ENCODE assay signal across 21 cellular contexts in the genomic region with DNA sequence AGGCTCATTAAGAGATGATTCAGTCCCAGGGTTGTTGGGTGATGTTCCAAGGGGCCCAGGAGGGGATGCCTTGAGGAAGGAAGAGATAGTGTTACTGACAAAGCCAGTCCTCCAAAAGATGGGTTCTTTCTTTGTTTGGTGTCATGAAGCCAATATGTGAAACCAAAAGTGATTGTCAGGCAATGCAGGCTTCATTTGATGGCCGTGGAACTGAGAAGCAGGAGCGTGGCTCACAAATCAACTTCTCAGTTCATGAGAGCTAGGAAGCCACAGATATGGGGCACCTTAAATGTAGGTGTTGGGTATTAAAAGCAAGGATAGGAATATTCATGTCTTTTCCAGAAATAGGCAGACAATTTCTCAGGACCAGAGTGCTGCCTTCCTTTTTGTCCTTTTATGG.
A peak's percentile ranks its signal among the peaks of the same experiment; 100 is the strongest.
DNase-seq lines count a peak whose midpoint lies in the region; ATAC-seq, FAIRE-seq and TF ChIP-seq lines count a peak whose summit lies in the region.
"Had no signal": no experiment of that assay in that cellular context is flagged by ENCODE, and none has a peak within 500 bp of the region (broad histone marks: within the 10 kb centered on the region; RNA-seq: fewer than 3 reads in every experiment).

No MANE protein-coding gene starts in this region.

- intact Hi-C loops in GM12878 (cut with micrococcal nuclease; ENCODE audit: unreplicated experiment), result loop anchor here (10.0 kb wide), 1 partner anchor 368 kb away; no protein-coding TSS in a partner anchor

- H3K79me2 ChIP-seq in GM12878 (ENCODE audit: control insufficient read depth, insufficient read depth, low read length), result no peaks in the 10 kb centered on the region

- TF ChIP-seq CTCF in GM12878 (IDR thresholded peaks at IDR 0.05 in 2 of 3, conservative IDR thresholded peaks at IDR 0.05 in 1 of 3; ENCODE audit: control insufficient read depth in 2 of 3, extremely low read depth in 1 of 3, insufficient read depth in 1 of 3, low read depth in 3 of 3, low read length in 3 of 3), result no peak

- no peak overlapping the region for H3K18ac ChIP-seq in neuronal stem cell (ENCODE audit: low read length)

- no peaks in the 10 kb centered on the region for H3K9me3 Mint-ChIP-seq in activated naive CD4-positive, alpha-beta T cell treated with anti-CD3 and anti-CD28 coated beads, Interleukin-2, amount 10 ng/mL, durations not matched to agents 7 days and 5 days
- H3K9me3 Mint-ChIP-seq: H9 had no signal

- H2BK15ac ChIP-seq in neuronal stem cell (ENCODE audit: low read length), result no peak overlapping the region

- no peaks in the 10 kb centered on the region; the same call in 2 of the 3 replicates for H3K9me3 ChIP-seq in GM12878 (replicated peaks; ENCODE audit: control insufficient read depth, insufficient read depth, low read length)
- H3K9me3 ChIP-seq in neuronal stem cell (replicated peaks in 1 of 2; ENCODE audit: control insufficient read depth in 2 of 2, insufficient read depth in 1 of 2, low read depth in 1 of 2, low read length in 2 of 2), result no peaks in the 10 kb centered on the region
- H3K9me3 ChIP-seq: BLaER1 had no signal

- peaks cover 37% of the 10 kb centered on the region for H3K4me1 ChIP-seq in GM12878 (ENCODE audit: control insufficient read depth, insufficient read depth, low read length)
- H3K4me1 ChIP-seq in neuronal stem cell (ENCODE audit: control insufficient read depth in 2 of 2, insufficient read depth in 1 of 2, low read depth in 1 of 2, low read length in 2 of 2), result peaks cover 0 to 4% of the 10 kb centered on the region in 2 donors
- H3K4me1 ChIP-seq: BLaER1 had no signal

- POLR2A ChIA-PET in GM12878 (lab: Charles Lee), result no interaction called here

- RAD21 ChIA-PET in GM12878 (lab: Charles Lee; ENCODE audit: unreplicated experiment), result no interaction called here

- H2BK5ac ChIP-seq in neuronal stem cell (ENCODE audit: low read length), result no peak overlapping the region

- peak; percentile 48 for ATAC-seq in GM21717 (IDR thresholded peaks at IDR 0.05; ENCODE audit: unreplicated experiment)
- ATAC-seq in GM12878, result peak; percentile 67
- ATAC-seq: HepG2 had no signal

- H4K8ac ChIP-seq in neuronal stem cell (ENCODE audit: low read depth, low read length), result no peak overlapping the region

- H3K9ac ChIP-seq in GM12878 (ENCODE audit: control insufficient read depth, insufficient read depth, low read length) (peak overlapping the region; percentile 21; the same call in 1 of the 2 replicates), neuronal stem cell (ENCODE audit: low read depth, low read length, poor library complexity) (no peak overlapping the region)
- H3K9ac ChIP-seq: BLaER1 had no signal

- H2BK120ac ChIP-seq in neuronal stem cell (ENCODE audit: low read depth, low read length), result no peak overlapping the region

- H3K4me2 ChIP-seq in GM12878 (ENCODE audit: control insufficient read depth, insufficient read depth) (peak overlapping the region; percentile 75), neuronal stem cell (ENCODE audit: insufficient read depth, low read length, poor library complexity, severe bottlenecking) (no peak overlapping the region)
- H3K4me2 ChIP-seq: BLaER1 had no signal

- H3K4me3 Mint-ChIP-seq in activated naive CD4-positive, alpha-beta T cell treated with anti-CD3 and anti-CD28 coated beads, Interleukin-2, amount 10 ng/mL, durations not matched to agents 7 days and 5 days, result no peak overlapping the region
- H3K4me3 Mint-ChIP-seq: CD14-positive monocyte; CD4-positive, alpha-beta memory T cell; H9; IgD-negative memory B cell had no signal

- FAIRE-seq in GM12892 (lab: Jason Lieb, UNC) (peak; percentile 69), GM12878 (lab: Jason Lieb, UNC) (no peak)
- FAIRE-seq: HepG2 had no signal

- TF ChIP-seq EP300 in GM12878 (IDR thresholded peaks at IDR 0.05; ENCODE audit: borderline replicate concordance in 1 of 2, control insufficient read depth in 1 of 2, low read depth in 2 of 2, low read length in 2 of 2), result no peak

- H2AFZ ChIP-seq in GM12878 (ENCODE audit: control insufficient read depth, low read depth, low read length), result peak overlapping the region; percentile 63
- H2AFZ ChIP-seq in neuronal stem cell (ENCODE audit: low read length), result peak overlapping the region; percentile 46

- no peaks in the 10 kb centered on the region for H3K36me3 Mint-ChIP-seq in activated naive CD4-positive, alpha-beta T cell treated with anti-CD3 and anti-CD28 coated beads, Interleukin-2, amount 10 ng/mL, durations not matched to agents 7 days and 5 days
- H3K36me3 Mint-ChIP-seq: CD14-positive monocyte; CD4-positive, alpha-beta memory T cell; IgD-negative memory B cell had no signal

- no TSS peak for BruUV-seq in GM12878 (replicated peaks; lab: Mats Ljungman, UMichigan)

- no peak for TF ChIP-seq RAD21 in GM12878 (IDR thresholded peaks at IDR 0.05; ENCODE audit: insufficient read depth, low read depth, low read length)

- H3K27me3 Mint-ChIP-seq in activated naive CD4-positive, alpha-beta T cell treated with anti-CD3 and anti-CD28 coated beads, Interleukin-2, amount 10 ng/mL, durations not matched to agents 7 days and 5 days, result no peaks in the 10 kb centered on the region

- no peak overlapping the region for H3K4ac ChIP-seq in neuronal stem cell (ENCODE audit: low read length)

- H3K27me3 ChIP-seq in GM12878 (replicated peaks in 1 of 2; ENCODE audit: control insufficient read depth in 2 of 2, insufficient read depth in 2 of 2, low read length in 1 of 2) (no peaks in the 10 kb centered on the region), neuronal stem cell (ENCODE audit: control insufficient read depth in 3 of 3, insufficient read depth in 3 of 3, low read depth in 1 of 3, low read length in 3 of 3) (peaks cover 0 to 2% (median 0%) of the 10 kb centered on the region in 3 experiments)
- H3K27me3 ChIP-seq: BLaER1 had no signal

- no peak overlapping the region for H3K23ac ChIP-seq in neuronal stem cell (ENCODE audit: low read depth, low read length, poor library complexity)

- H4K91ac ChIP-seq in neuronal stem cell (ENCODE audit: low read depth, low read length, poor library complexity), result no peak overlapping the region

- peak overlapping the region; percentile 64 for H3K27ac ChIP-seq in GM12878 (ENCODE audit: control insufficient read depth, insufficient read depth)
- no peak overlapping the region for H3K27ac ChIP-seq in neuronal stem cell (replicated peaks; ENCODE audit: low read length)
- H3K27ac ChIP-seq: BLaER1 had no signal

- no peak overlapping the region for H3K27ac Mint-ChIP-seq in activated naive CD4-positive, alpha-beta T cell treated with anti-CD3 and anti-CD28 coated beads, Interleukin-2, amount 10 ng/mL, durations not matched to agents 7 days and 5 days
- H3K27ac Mint-ChIP-seq: CD14-positive monocyte, H9, IgD-negative memory B cell had no signal

- H3K79me1 ChIP-seq in neuronal stem cell (ENCODE audit: low read depth, low read length), result no peaks in the 10 kb centered on the region

- DNase-seq in GM12892 (ENCODE audit: insufficient read length) (no peak), GM12878 (ENCODE audit: low read depth, low spot score) (no peak), neuronal stem cell (ENCODE audit: low spot score) (no peak), cortex of kidney (lab: John Stamatoyannopoulos, UW) (no peak), H4 (ENCODE audit: low spot score) (no peak), COR-L47 (lab: John Stamatoyannopoulos, UW) (no peak)
- DNase-seq in activated naive CD4-positive, alpha-beta T cell treated with anti-CD3 and anti-CD28 coated beads, Interleukin-2, amount 10 ng/mL, durations not matched to agents 7 days and 5 days, result no peak
- DNase-seq: 8988T; CD4-positive, alpha-beta memory T cell; DMS 273 treated with DMSO at 0.1 percent for 48 hours; DMS53; DND-41; EL; H9; Karpas-422; KBM-7 had no signal

- H2BK12ac ChIP-seq in neuronal stem cell (ENCODE audit: low read length), result no peak overlapping the region

- H3K14ac ChIP-seq in neuronal stem cell (ENCODE audit: low read length), result no peak overlapping the region

- H2AK5ac ChIP-seq in neuronal stem cell (ENCODE audit: low read depth, low read length), result no peak overlapping the region

- in situ Hi-C loops in GM12878 (cut with MboI), result no loop called here

- H3K4me3 ChIP-seq in GM12878 (no peak overlapping the region), neuronal stem cell (ENCODE audit: low read length in 2 of 2) (no peak overlapping the region)
- H3K4me3 ChIP-seq: BLaER1 had no signal

- SMC1A ChIA-PET in GM12878 (lab: Charles Lee; ENCODE audit: uncharacterized antibody, unreplicated experiment), result interaction anchor here (0.7 to 0.9 kb wide), 2 partner anchors 66 to 127 kb away, joined by 3 read pairs; no protein-coding TSS in a partner anchor

- H3K36me3 ChIP-seq in GM12878 (ENCODE audit: control insufficient read depth in 2 of 2, insufficient read depth in 2 of 2, low read length in 1 of 2) (no peaks in the 10 kb centered on the region), neuronal stem cell (replicated peaks in 1 of 2; ENCODE audit: control insufficient read depth in 2 of 2, insufficient read depth in 2 of 2, low read length in 2 of 2) (no peaks in the 10 kb centered on the region)
- H3K36me3 ChIP-seq: BLaER1 had no signal

- no peaks in the 10 kb centered on the region for H3K4me1 Mint-ChIP-seq in activated naive CD4-positive, alpha-beta T cell treated with anti-CD3 and anti-CD28 coated beads, Interleukin-2, amount 10 ng/mL, durations not matched to agents 7 days and 5 days
- H3K4me1 Mint-ChIP-seq: CD14-positive monocyte; CD4-positive, alpha-beta memory T cell; IgD-negative memory B cell had no signal

- CTCF ChIA-PET in GM12878 (lab: Yijun Ruan, JAX), result interaction anchor here (1.3 to 1.4 kb wide), 3 partner anchors 11 to 548 kb away, joined by 3 to 4 read pairs (median 3); no protein-coding TSS in a partner anchor
- CTCF ChIA-PET in activated naive CD4-positive, alpha-beta T cell treated with anti-CD3 and anti-CD28 coated beads, Interleukin-2, amount 10 ng/mL, durations not matched to agents 7 days and 5 days (lab: Charles Lee), result no interaction called here

- TF ChIP-seq POLR2A in GM12892 (IDR thresholded peaks at IDR 0.05; ENCODE audit: low read depth, low read length) (no peak), GM12878 (IDR thresholded peaks at IDR 0.05; ENCODE audit: low read depth, low read length) (no peak)

- 40% methylated on average over 2 of the region's 2 CpGs for WGBS in GM12878 (ENCODE audit: insufficient coverage, insufficient replicate concordance, low lambda C conversion rate, missing lambda C conversion rate)
- no CpG with 5 or more reads among the region's 2 CpGs for WGBS in neuronal stem cell (ENCODE audit: extremely low coverage in 2 of 2, insufficient read length in 2 of 2, insufficient replicate concordance in 1 of 2), 2 donors

- H4K20me1 ChIP-seq in GM12878 (ENCODE audit: control insufficient read depth, insufficient read depth), result no peaks in the 10 kb centered on the region
- H4K20me1 ChIP-seq: BLaER1 had no signal

TF ChIP-seq in GM12878, 131 proteins besides CTCF, POLR2A, EP300 and RAD21 (continues in another document):
- TF ChIP-seq IKZF2 (IDR thresholded peaks at IDR 0.05) (0 out of 4 replicates have a peak, but pooled peaks of 1 of the 2 experiments have one; percentile 13), SRF (IDR thresholded peaks at IDR 0.05; ENCODE audit: low read depth in 2 of 2, low read length in 2 of 2) (0 out of 4 replicates have a peak, but pooled peaks of 1 of the 2 experiments have one; percentile 55)
